Comparison of ENCODE assay signal across 1 cellular context in genomic region chrX:18424482-18425198, GRCh38.
TF ChIP-seq lines count a peak whose summit lies in the region.

No MANE protein-coding gene starts in this region.

TF ChIP-seq in endothelial cell of umbilical vein, 7 proteins besides CTCF, POLR2A, EP300 and RAD21 (continued from another document):
- TF ChIP-seq EZH2 (IDR thresholded peaks at IDR 0.05; ENCODE audit: borderline replicate concordance, low read depth, low read length, severe bottlenecking) (no peak), MYC (IDR thresholded peaks at IDR 0.05; ENCODE audit: low read depth, low read length) (no peak)
